Comparison of ENCODE assay signal across 8 cellular contexts in genomic region chr16:89921699-89922476, GRCh38. TPM values are rescaled to one million over a fixed set of nuclear protein-coding genes. Genes with fewer than 3 reads are reported as not detected.
DNase-seq lines count a peak whose midpoint lies in the region; ATAC-seq and TF ChIP-seq lines count a peak whose summit lies in the region.

No MANE protein-coding gene starts in this region.

- peaks cover 57% of the 10 kb centered on the region for H3K4me1 ChIP-seq in CD8-positive, alpha-beta T cell (ENCODE audit: insufficient read depth, low read length)

- TF ChIP-seq CTCF in CD8-positive, alpha-beta T cell (IDR thresholded peaks at IDR 0.05): no peak
- no peak for TF ChIP-seq CTCF in activated B cell treated with CpG ODN at 0.5 μM for 24 hours (IDR thresholded peaks at IDR 0.05)
- TF ChIP-seq CTCF in neural cell (IDR thresholded peaks at IDR 0.05; ENCODE audit: poor library complexity, severe bottlenecking): no peak

- CTCF ChIA-PET in CD8-positive, alpha-beta T cell (lab: Charles Lee): interaction anchor here (0.9 to 1.1 kb wide), 2 partner anchors 9 to 14 kb away, joined by 3 read pairs; no protein-coding TSS in a partner anchor
- CTCF ChIA-PET in activated B cell treated with CpG ODN at 0.5 μM for 24 hours (lab: Charles Lee): no interaction called here

- no peak overlapping the region for H2AFZ ChIP-seq in neural cell (ENCODE audit: low read depth, low read length)

- POLR2A ChIA-PET in CD8-positive, alpha-beta T cell (lab: Charles Lee): interaction anchor here (0.6 kb wide), 1 partner anchor 75 kb away, joined by 3 read pairs; no protein-coding TSS in a partner anchor
- POLR2A ChIA-PET in activated B cell treated with CpG ODN at 0.5 μM for 24 hours (lab: Charles Lee): interaction anchor here (0.6 to 1.2 kb wide), 2 partner anchors 14 to 48 kb away, joined by 5 to 10 read pairs; partner anchors contain the start of gene TCF25

- ATAC-seq in CD8-positive, alpha-beta T cell: no peak
- ATAC-seq in activated B cell treated with CpG ODN at 0.5 μM for 24 hours (ENCODE audit: low read depth): no peak
- ATAC-seq in GM19023 (IDR thresholded peaks at IDR 0.05; ENCODE audit: unreplicated experiment): no peak
- ATAC-seq in GM21423 (IDR thresholded peaks at IDR 0.05; ENCODE audit: unreplicated experiment): no peak

- TF ChIP-seq RAD21 in neural cell (conservative IDR thresholded peaks at IDR 0.05): no peak

- peaks cover 19% of the 10 kb centered on the region for H4K20me1 ChIP-seq in neural cell (ENCODE audit: insufficient read depth)

- H3K27ac ChIP-seq in CD8-positive, alpha-beta T cell (ENCODE audit: low read depth, low read length): no peak overlapping the region
- H3K27ac ChIP-seq in neural cell (ENCODE audit: low read length): peak overlapping the region; percentile 99

- peaks cover 30% of the 10 kb centered on the region for H3K27me3 Mint-ChIP-seq in CD8-positive, alpha-beta T cell (ENCODE audit: low read depth)
- H3K27me3 Mint-ChIP-seq in activated B cell treated with CpG ODN at 0.5 μM for 24 hours: peaks cover 23% of the 10 kb centered on the region

- TF ChIP-seq EP300 in neural cell (conservative IDR thresholded peaks at IDR 0.05; ENCODE audit: poor library complexity, severe bottlenecking): no peak

- no peaks in the 10 kb centered on the region for H3K36me3 Mint-ChIP-seq in CD8-positive, alpha-beta T cell
- H3K36me3 Mint-ChIP-seq in activated B cell treated with CpG ODN at 0.5 μM for 24 hours (ENCODE audit: low read depth): no peaks in the 10 kb centered on the region

- H3K9me3 Mint-ChIP-seq in CD8-positive, alpha-beta T cell: no peaks in the 10 kb centered on the region
- no peaks in the 10 kb centered on the region for H3K9me3 Mint-ChIP-seq in activated B cell treated with CpG ODN at 0.5 μM for 24 hours

- peak overlapping the region; percentile 94 for H3K4me2 ChIP-seq in neural cell (ENCODE audit: low read length)

- H3K27ac Mint-ChIP-seq in CD8-positive, alpha-beta T cell: no peak overlapping the region
- no peak overlapping the region for H3K27ac Mint-ChIP-seq in activated B cell treated with CpG ODN at 0.5 μM for 24 hours

- H3F3A ChIP-seq in neural cell (ENCODE audit: insufficient read depth, low read length, poor library complexity, severe bottlenecking): peaks cover 5% of the 10 kb centered on the region

- peak overlapping the region; percentile 47 for H3K4me3 Mint-ChIP-seq in CD8-positive, alpha-beta T cell
- peak overlapping the region; percentile 60 for H3K4me3 Mint-ChIP-seq in activated B cell treated with CpG ODN at 0.5 μM for 24 hours

- no peak for DNase-seq in CD8-positive, alpha-beta T cell
- DNase-seq in HuH-7 (ENCODE audit: low spot score): peak; percentile 90
- DNase-seq in activated B cell treated with CpG ODN at 0.5 μM for 24 hours: no peak
- peak; percentile 94 for DNase-seq in fibroblast of the conjunctiva (ENCODE audit: low read depth)
- DNase-seq in stimulated activated CD4-positive, alpha-beta T cell treated with anti-CD3 and anti-CD28 coated beads, Interleukin-1b, Interleukin-23, amount 100 ng/mL, for 48 hours: no peak

- no peaks in the 10 kb centered on the region for H3K9me3 ChIP-seq in CD8-positive, alpha-beta T cell (ENCODE audit: low read length)
- H3K9me3 ChIP-seq in neural cell (ENCODE audit: low read length): no peaks in the 10 kb centered on the region

- H3K27me3 ChIP-seq in CD8-positive, alpha-beta T cell (ENCODE audit: insufficient read depth, low read length): peaks cover 22% of the 10 kb centered on the region
- H3K27me3 ChIP-seq in neural cell (ENCODE audit: insufficient read depth, low read depth, low read length): no peaks in the 10 kb centered on the region

- no peak overlapping the region for H3K4me3 ChIP-seq in CD8-positive, alpha-beta T cell (ENCODE audit: low read depth, low read length)
- H3K4me3 ChIP-seq in neural cell (ENCODE audit: low read length): peak overlapping the region; percentile 93

- intact Hi-C loops in CD8-positive, alpha-beta T cell (cut with DNase I, micrococcal nuclease): loop anchor here in 1 of 2 experiments (2.0 kb wide), 1 partner anchor 51 kb away; no protein-coding TSS in a partner anchor
- intact Hi-C loops in activated B cell treated with CpG ODN at 0.5 μM for 24 hours (cut with micrococcal nuclease): no loop called here

- no peaks in the 10 kb centered on the region for H3K9me2 ChIP-seq in neural cell (ENCODE audit: insufficient read depth, low read length)

- peaks cover 47% of the 10 kb centered on the region for H3K4me1 Mint-ChIP-seq in CD8-positive, alpha-beta T cell (ENCODE audit: low read depth)
- peaks cover 42% of the 10 kb centered on the region for H3K4me1 Mint-ChIP-seq in activated B cell treated with CpG ODN at 0.5 μM for 24 hours

- H3K36me3 ChIP-seq in CD8-positive, alpha-beta T cell (ENCODE audit: insufficient read depth, low read length): no peaks in the 10 kb centered on the region
- no peaks in the 10 kb centered on the region for H3K36me3 ChIP-seq in neural cell (ENCODE audit: insufficient read depth, low read length)

- peaks cover 67% of the 10 kb centered on the region for H3K79me2 ChIP-seq in neural cell (replicated peaks; ENCODE audit: insufficient read depth, low read length)

- peak overlapping the region; percentile 100 for H3K9ac ChIP-seq in neural cell (ENCODE audit: low read length)

TF ChIP-seq in neural cell, 6 proteins besides CTCF, POLR2A, EP300 and RAD21:
- no peak for TF ChIP-seq SMC3 (conservative IDR thresholded peaks at IDR 0.05; ENCODE audit: poor library complexity)
- TF ChIP-seq REST (IDR thresholded peaks at IDR 0.05; ENCODE audit: borderline replicate concordance): no peak

RNA-seq across cellular contexts. Expression of gene TUBB3, which starts 1.3 kb away (rescaled TPM):
- total RNA-seq in CD8-positive, alpha-beta T cell: under 1 TPM; 0.62 to 0.86 TPM
- total RNA-seq in activated B cell treated with CpG ODN at 0.5 μM for 24 hours: 0.33 and 0.42 TPM in 2 replicates
- polyA plus RNA-seq in neural cell: 2,442 and 2,885 TPM in 2 replicates
- 1,854 and 2,133 TPM in 2 replicates for polyA minus RNA-seq in neural cell

RNA-seq across cellular contexts. Expression of gene MC1R, which starts 3.2 kb away (rescaled TPM):
- total RNA-seq in CD8-positive, alpha-beta T cell: 1 to 10 TPM; 5.4 to 6.4 TPM
- 4.8 and 6.8 TPM in 2 replicates for total RNA-seq in activated B cell treated with CpG ODN at 0.5 μM for 24 hours
- polyA plus RNA-seq in neural cell: 21.3 and 27.6 TPM in 2 replicates
- polyA minus RNA-seq in neural cell: 9.3 and 10.3 TPM in 2 replicates

RNA-seq across cellular contexts. Expression of gene DEF8, which starts 26.7 kb away (rescaled TPM):
- 10 to 100 TPM; 27.1 to 30.0 TPM for total RNA-seq in CD8-positive, alpha-beta T cell
- total RNA-seq in activated B cell treated with CpG ODN at 0.5 μM for 24 hours: 45.2 and 51.5 TPM in 2 replicates
- polyA plus RNA-seq in neural cell: 212 and 213 TPM in 2 replicates
- 103 and 113 TPM in 2 replicates for polyA minus RNA-seq in neural cell

RNA-seq across cellular contexts. Expression of gene TCF25, which starts 48.5 kb away (rescaled TPM):
- total RNA-seq in CD8-positive, alpha-beta T cell: 100 to 1,000 TPM; 355 to 421 TPM
- 256 and 273 TPM in 2 replicates for total RNA-seq in activated B cell treated with CpG ODN at 0.5 μM for 24 hours
- polyA plus RNA-seq in neural cell: 200 and 240 TPM in 2 replicates
- 172 and 202 TPM in 2 replicates for polyA minus RNA-seq in neural cell

Comparison
In these comparisons a context has a peak if more than half of its experiments do, and no peak if none do; other contexts are left out.
1. DNase-seq: peak in HuH-7 (single experiment) and fibroblast of the conjunctiva (single experiment); none in CD8-positive, alpha-beta T cell (0 of 7), activated B cell treated with CpG ODN at 0.5 μM for 24 hours (single experiment) and stimulated activated CD4-positive, alpha-beta T cell treated with anti-CD3 and anti-CD28 coated beads, Interleukin-1b, Interleukin-23, amount 100 ng/mL, for 48 hours (single experiment).